In the genomic region with DNA sequence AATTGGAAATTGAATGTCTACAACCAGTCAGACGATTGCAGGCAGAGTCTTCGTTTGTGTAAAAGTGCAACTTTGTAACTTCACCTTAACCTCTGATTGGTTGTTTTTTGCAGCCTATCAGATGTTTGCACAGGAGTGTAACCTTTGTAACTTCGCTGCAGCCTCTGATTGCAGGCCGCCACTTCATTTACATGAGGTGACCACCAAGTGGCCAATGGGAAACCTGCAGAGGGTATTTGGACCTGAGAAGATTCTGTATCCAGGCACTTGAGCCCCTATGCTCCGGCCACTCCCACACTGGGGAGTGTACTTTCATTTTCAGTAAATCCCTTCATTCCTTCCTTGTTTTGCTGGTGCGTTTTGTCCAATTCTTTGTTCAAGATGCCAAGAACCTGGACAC, we compare ENCODE assay signal across 1 cellular context.
TF ChIP-seq lines count a peak whose summit lies in the region.

No MANE protein-coding gene starts in this region.

TF ChIP-seq in GM23338, 12 proteins besides CTCF, POLR2A, EP300 and RAD21 (continued from another document):
- TF ChIP-seq, protein P1, sequence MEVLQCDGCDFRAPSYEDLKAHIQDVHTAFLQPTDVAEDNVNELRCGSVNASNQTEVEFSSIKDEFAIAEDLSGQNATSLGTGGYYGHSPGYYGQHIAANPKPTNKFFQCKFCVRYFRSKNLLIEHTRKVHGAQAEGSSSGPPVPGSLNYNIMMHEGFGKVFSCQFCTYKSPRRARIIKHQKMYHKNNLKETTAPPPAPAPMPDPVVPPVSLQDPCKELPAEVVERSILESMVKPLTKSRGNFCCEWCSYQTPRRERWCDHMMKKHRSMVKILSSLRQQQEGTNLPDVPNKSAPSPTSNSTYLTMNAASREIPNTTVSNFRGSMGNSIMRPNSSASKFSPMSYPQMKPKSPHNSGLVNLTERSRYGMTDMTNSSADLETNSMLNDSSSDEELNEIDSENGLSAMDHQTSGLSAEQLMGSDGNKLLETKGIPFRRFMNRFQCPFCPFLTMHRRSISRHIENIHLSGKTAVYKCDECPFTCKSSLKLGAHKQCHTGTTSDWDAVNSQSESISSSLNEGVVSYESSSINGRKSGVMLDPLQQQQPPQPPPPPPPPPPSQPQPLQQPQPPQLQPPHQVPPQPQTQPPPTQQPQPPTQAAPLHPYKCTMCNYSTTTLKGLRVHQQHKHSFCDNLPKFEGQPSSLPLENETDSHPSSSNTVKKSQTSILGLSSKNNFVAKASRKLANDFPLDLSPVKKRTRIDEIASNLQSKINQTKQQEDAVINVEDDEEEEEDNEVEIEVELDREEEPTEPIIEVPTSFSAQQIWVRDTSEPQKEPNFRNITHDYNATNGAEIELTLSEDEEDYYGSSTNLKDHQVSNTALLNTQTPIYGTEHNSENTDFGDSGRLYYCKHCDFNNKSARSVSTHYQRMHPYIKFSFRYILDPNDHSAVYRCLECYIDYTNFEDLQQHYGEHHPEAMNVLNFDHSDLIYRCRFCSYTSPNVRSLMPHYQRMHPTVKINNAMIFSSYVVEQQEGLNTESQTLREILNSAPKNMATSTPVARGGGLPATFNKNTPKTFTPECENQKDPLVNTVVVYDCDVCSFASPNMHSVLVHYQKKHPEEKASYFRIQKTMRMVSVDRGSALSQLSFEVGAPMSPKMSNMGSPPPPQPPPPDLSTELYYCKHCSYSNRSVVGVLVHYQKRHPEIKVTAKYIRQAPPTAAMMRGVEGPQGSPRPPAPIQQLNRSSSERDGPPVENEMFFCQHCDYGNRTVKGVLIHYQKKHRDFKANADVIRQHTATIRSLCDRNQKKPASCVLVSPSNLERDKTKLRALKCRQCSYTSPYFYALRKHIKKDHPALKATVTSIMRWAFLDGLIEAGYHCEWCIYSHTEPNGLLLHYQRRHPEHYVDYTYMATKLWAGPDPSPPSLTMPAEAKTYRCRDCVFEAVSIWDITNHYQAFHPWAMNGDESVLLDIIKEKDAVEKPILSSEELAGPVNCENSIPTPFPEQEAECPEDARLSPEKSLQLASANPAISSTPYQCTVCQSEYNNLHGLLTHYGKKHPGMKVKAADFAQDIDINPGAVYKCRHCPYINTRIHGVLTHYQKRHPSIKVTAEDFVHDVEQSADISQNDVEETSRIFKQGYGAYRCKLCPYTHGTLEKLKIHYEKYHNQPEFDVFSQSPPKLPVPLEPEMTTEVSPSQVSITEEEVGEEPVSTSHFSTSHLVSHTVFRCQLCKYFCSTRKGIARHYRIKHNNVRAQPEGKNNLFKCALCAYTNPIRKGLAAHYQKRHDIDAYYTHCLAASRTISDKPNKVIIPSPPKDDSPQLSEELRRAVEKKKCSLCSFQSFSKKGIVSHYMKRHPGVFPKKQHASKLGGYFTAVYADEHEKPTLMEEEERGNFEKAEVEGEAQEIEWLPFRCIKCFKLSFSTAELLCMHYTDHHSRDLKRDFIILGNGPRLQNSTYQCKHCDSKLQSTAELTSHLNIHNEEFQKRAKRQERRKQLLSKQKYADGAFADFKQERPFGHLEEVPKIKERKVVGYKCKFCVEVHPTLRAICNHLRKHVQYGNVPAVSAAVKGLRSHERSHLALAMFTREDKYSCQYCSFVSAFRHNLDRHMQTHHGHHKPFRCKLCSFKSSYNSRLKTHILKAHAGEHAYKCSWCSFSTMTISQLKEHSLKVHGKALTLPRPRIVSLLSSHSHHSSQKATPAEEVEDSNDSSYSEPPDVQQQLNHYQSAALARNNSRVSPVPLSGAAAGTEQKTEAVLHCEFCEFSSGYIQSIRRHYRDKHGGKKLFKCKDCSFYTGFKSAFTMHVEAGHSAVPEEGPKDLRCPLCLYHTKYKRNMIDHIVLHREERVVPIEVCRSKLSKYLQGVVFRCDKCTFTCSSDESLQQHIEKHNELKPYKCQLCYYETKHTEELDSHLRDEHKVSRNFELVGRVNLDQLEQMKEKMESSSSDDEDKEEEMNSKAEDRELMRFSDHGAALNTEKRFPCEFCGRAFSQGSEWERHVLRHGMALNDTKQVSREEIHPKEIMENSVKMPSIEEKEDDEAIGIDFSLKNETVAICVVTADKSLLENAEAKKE (CRISPR knock-in tag; IDR thresholded peaks at IDR 0.05): no peak
- TF ChIP-seq EZH2 (IDR thresholded peaks at IDR 0.05; ENCODE audit: low read depth, unreplicated experiment) (no peak), POLR2AphosphoS5 (IDR thresholded peaks at IDR 0.05; ENCODE audit: low read depth) (no peak), NANOG (IDR thresholded peaks at IDR 0.05; ENCODE audit: borderline replicate concordance) (no peak), CREB1 (CRISPR knock-in tag; IDR thresholded peaks at IDR 0.05; ENCODE audit: low read depth) (no peak), ZNF114 (CRISPR knock-in tag; IDR thresholded peaks at IDR 0.05) (no peak), JUNB (IDR thresholded peaks at IDR 0.05; ENCODE audit: unreplicated experiment) (no peak)
